In the genomic region with DNA sequence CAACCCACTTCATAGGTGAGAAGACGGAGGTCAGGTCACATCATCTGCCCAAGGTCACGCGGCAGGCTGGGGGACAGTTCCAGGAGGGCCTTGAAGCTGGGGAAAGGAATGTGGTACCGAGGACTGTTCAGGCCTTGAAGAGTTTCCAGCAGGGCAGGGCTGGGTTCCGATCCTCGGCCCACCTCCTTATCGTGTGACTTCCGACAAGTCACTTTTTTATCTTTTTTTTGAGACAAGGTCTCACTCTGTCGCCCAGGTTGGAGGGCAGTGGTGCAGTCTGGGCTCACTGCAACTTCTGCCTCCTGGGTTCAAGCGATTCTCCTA, we compare ENCODE assay signal across 7 cellular contexts. TPM values are rescaled to one million over a fixed set of nuclear protein-coding genes. Genes with fewer than 3 reads are reported as not detected.
A peak's percentile ranks its signal among the peaks of the same experiment; 100 is the strongest.
DNase-seq lines count a peak whose midpoint lies in the region; ATAC-seq and FAIRE-seq lines count a peak whose summit lies in the region.

No MANE protein-coding gene starts in this region.

- peak overlapping the region; percentile 95 for H3K27ac Mint-ChIP-seq in activated T-helper 2 cell treated with anti-CD3 and anti-CD28 coated beads, Interferon-gamma antibody, Interleukin-2, Interleukin-4, amounts not matched to agents 10 μg/mL and 5 μg/mL and 100 μg/mL, durations not matched to agents 14 hours and 24 hours and 36 hours
- H3K27ac Mint-ChIP-seq in stimulated activated naive B cell treated with anti-CD40 and anti-IgM and Interleukin-4, amounts not matched to agents 10 μg/mL and 1 μg/mL and 100 μg/mL, for 72 hours: peak overlapping the region; percentile 99

- peaks cover 9% of the 10 kb centered on the region; the same call in 1 of the 2 replicates for H3K4me1 ChIP-seq in HUES64 (ENCODE audit: insufficient read depth, low read length)
- H3K4me1 ChIP-seq in iPS DF 6.9 (ENCODE audit: control insufficient read depth, insufficient read depth, low read length): no peaks in the 10 kb centered on the region; the same call in 1 of the 2 replicates

- H3K4me3 ChIP-seq in HUES64 (ENCODE audit: low read length) (peak overlapping the region; percentile 85), iPS DF 6.9 (ENCODE audit: low read length) (peak overlapping the region; percentile 92; the same call in 1 of the 2 replicates)

- intact Hi-C loops in activated T-helper 2 cell treated with anti-CD3 and anti-CD28 coated beads, Interferon-gamma antibody, Interleukin-2, Interleukin-4, amounts not matched to agents 10 μg/mL and 5 μg/mL and 100 μg/mL, durations not matched to agents 14 hours and 24 hours and 36 hours (cut with micrococcal nuclease): loop anchor here (2.0 to 10.0 kb wide), 2 partner anchors 90 to 184 kb away; partner anchors contain the start of genes CHKA and KMT5B

- WGBS in HUES64: 23% methylated on average over 10 of the region's 10 CpGs
- no CpG with 5 or more reads among the region's 10 CpGs for WGBS in iPS DF 6.9 (ENCODE audit: insufficient coverage, insufficient read length)

- DNase-seq in activated T-helper 2 cell treated with anti-CD3 and anti-CD28 coated beads, Interferon-gamma antibody, Interleukin-2, Interleukin-4, amounts not matched to agents 10 μg/mL and 5 μg/mL and 100 μg/mL, durations not matched to agents 14 hours and 24 hours and 36 hours (ENCODE audit: low spot score): no peak
- DNase-seq in iPS DF 6.9 (ENCODE audit: low read depth, low spot score) (no peak), HT-29 (ENCODE audit: low spot score) (no peak), RCC 7860 (ENCODE audit: low spot score) (no peak), HuH-7 (ENCODE audit: low spot score) (no peak)
- DNase-seq in stimulated activated naive B cell treated with anti-CD40 and anti-IgM and Interleukin-4, amounts not matched to agents 10 μg/mL and 1 μg/mL and 100 μg/mL, for 72 hours: no peak

- peaks cover 8% of the 10 kb centered on the region for H3K36me3 Mint-ChIP-seq in activated T-helper 2 cell treated with anti-CD3 and anti-CD28 coated beads, Interferon-gamma antibody, Interleukin-2, Interleukin-4, amounts not matched to agents 10 μg/mL and 5 μg/mL and 100 μg/mL, durations not matched to agents 14 hours and 24 hours and 36 hours (ENCODE audit: low read depth)
- peaks cover 13 to 14% of the 10 kb centered on the region in 2 donors for H3K36me3 Mint-ChIP-seq in stimulated activated naive B cell treated with anti-CD40 and anti-IgM and Interleukin-4, amounts not matched to agents 10 μg/mL and 1 μg/mL and 100 μg/mL, for 72 hours

- peaks cover 23% of the 10 kb centered on the region for H3K4me1 Mint-ChIP-seq in activated T-helper 2 cell treated with anti-CD3 and anti-CD28 coated beads, Interferon-gamma antibody, Interleukin-2, Interleukin-4, amounts not matched to agents 10 μg/mL and 5 μg/mL and 100 μg/mL, durations not matched to agents 14 hours and 24 hours and 36 hours (ENCODE audit: low read depth)
- H3K4me1 Mint-ChIP-seq in stimulated activated naive B cell treated with anti-CD40 and anti-IgM and Interleukin-4, amounts not matched to agents 10 μg/mL and 1 μg/mL and 100 μg/mL, for 72 hours: peaks cover 16 to 31% of the 10 kb centered on the region in 2 donors

- H3K27ac ChIP-seq in HUES64 (ENCODE audit: low read depth, low read length) (peak overlapping the region; percentile 72), iPS DF 6.9 (ENCODE audit: low read length) (no peak overlapping the region)

- H3K9me3 ChIP-seq in HUES64 (ENCODE audit: insufficient read depth, low read depth, low read length): no peaks in the 10 kb centered on the region
- H3K9me3 ChIP-seq in iPS DF 6.9 (ENCODE audit: control insufficient read depth, insufficient read depth, low read length): no peaks in the 10 kb centered on the region

- no peak for FAIRE-seq in RCC 7860 (lab: Jason Lieb, UNC)

- peak overlapping the region; percentile 97 for H3K4me3 Mint-ChIP-seq in activated T-helper 2 cell treated with anti-CD3 and anti-CD28 coated beads, Interferon-gamma antibody, Interleukin-2, Interleukin-4, amounts not matched to agents 10 μg/mL and 5 μg/mL and 100 μg/mL, durations not matched to agents 14 hours and 24 hours and 36 hours (ENCODE audit: low read depth)
- H3K4me3 Mint-ChIP-seq in stimulated activated naive B cell treated with anti-CD40 and anti-IgM and Interleukin-4, amounts not matched to agents 10 μg/mL and 1 μg/mL and 100 μg/mL, for 72 hours: peak overlapping the region; percentile 88 to 95

- H3K27me3 ChIP-seq in HUES64 (ENCODE audit: insufficient read depth, low read length) (no peaks in the 10 kb centered on the region), iPS DF 6.9 (ENCODE audit: control insufficient read depth, insufficient read depth, low read length) (no peaks in the 10 kb centered on the region)

- H3K36me3 ChIP-seq in HUES64 (ENCODE audit: insufficient read depth, low read length) (peaks cover 29% of the 10 kb centered on the region), iPS DF 6.9 (ENCODE audit: control insufficient read depth, insufficient read depth, low read length) (peaks cover 23% of the 10 kb centered on the region)

- peak overlapping the region; percentile 87 for H3K9ac ChIP-seq in HUES64 (ENCODE audit: low read depth, low read length)

- H3K27me3 Mint-ChIP-seq in activated T-helper 2 cell treated with anti-CD3 and anti-CD28 coated beads, Interferon-gamma antibody, Interleukin-2, Interleukin-4, amounts not matched to agents 10 μg/mL and 5 μg/mL and 100 μg/mL, durations not matched to agents 14 hours and 24 hours and 36 hours (ENCODE audit: low read depth): no peaks in the 10 kb centered on the region
- H3K27me3 Mint-ChIP-seq in stimulated activated naive B cell treated with anti-CD40 and anti-IgM and Interleukin-4, amounts not matched to agents 10 μg/mL and 1 μg/mL and 100 μg/mL, for 72 hours: no peaks in the 10 kb centered on the region

- H3K9me3 Mint-ChIP-seq in activated T-helper 2 cell treated with anti-CD3 and anti-CD28 coated beads, Interferon-gamma antibody, Interleukin-2, Interleukin-4, amounts not matched to agents 10 μg/mL and 5 μg/mL and 100 μg/mL, durations not matched to agents 14 hours and 24 hours and 36 hours: no peaks in the 10 kb centered on the region
- H3K9me3 Mint-ChIP-seq in stimulated activated naive B cell treated with anti-CD40 and anti-IgM and Interleukin-4, amounts not matched to agents 10 μg/mL and 1 μg/mL and 100 μg/mL, for 72 hours: no peaks in the 10 kb centered on the region

- peak; percentile 1 for ATAC-seq in stimulated activated naive B cell treated with anti-CD40 and anti-IgM and Interleukin-4, amounts not matched to agents 10 μg/mL and 1 μg/mL and 100 μg/mL, for 72 hours (replicated peaks)

RNA-seq across cellular contexts. Expression of gene NDUFS8, which starts 0.6 kb away (rescaled TPM):
- polyA plus RNA-seq in HUES64 (2013, experiment 1 of 2): 122 TPM
- 128 TPM for polyA plus RNA-seq in HUES64 (2013, experiment 2 of 2)
- total RNA-seq in activated T-helper 2 cell treated with anti-CD3 and anti-CD28 coated beads, Interferon-gamma antibody, Interleukin-2, Interleukin-4, amounts not matched to agents 10 μg/mL and 5 μg/mL and 100 μg/mL, durations not matched to agents 14 hours and 24 hours and 36 hours: 125 and 139 TPM in 2 replicates
- 564 and 590 TPM in 2 replicates for total RNA-seq in HT-29 (2014; rRNA removed; shearing (Covaris generic))

RNA-seq across cellular contexts. Expression of gene TCIRG1, which starts 7.7 kb away (rescaled TPM):
- 11.7 TPM for polyA plus RNA-seq in HUES64 (2013, experiment 1 of 2)
- polyA plus RNA-seq in HUES64 (2013, experiment 2 of 2): 11.7 TPM
- 148 and 154 TPM in 2 replicates for total RNA-seq in activated T-helper 2 cell treated with anti-CD3 and anti-CD28 coated beads, Interferon-gamma antibody, Interleukin-2, Interleukin-4, amounts not matched to agents 10 μg/mL and 5 μg/mL and 100 μg/mL, durations not matched to agents 14 hours and 24 hours and 36 hours
- total RNA-seq in HT-29 (2014; rRNA removed; shearing (Covaris generic)): 219 and 232 TPM in 2 replicates

RNA-seq across cellular contexts. Expression of gene ALDH3B1, which starts 21.0 kb away (rescaled TPM):
- polyA plus RNA-seq in HUES64 (2013, experiment 1 of 2): 0.05 TPM
- polyA plus RNA-seq in HUES64 (2013, experiment 2 of 2): 0.25 TPM
- total RNA-seq in activated T-helper 2 cell treated with anti-CD3 and anti-CD28 coated beads, Interferon-gamma antibody, Interleukin-2, Interleukin-4, amounts not matched to agents 10 μg/mL and 5 μg/mL and 100 μg/mL, durations not matched to agents 14 hours and 24 hours and 36 hours: not detected in 2 replicates
- total RNA-seq in HT-29 (2014; rRNA removed; shearing (Covaris generic)): 108 and 113 TPM in 2 replicates

RNA-seq across cellular contexts. Expression of gene UNC93B1, which starts 27.2 kb away (rescaled TPM):
- 12.0 TPM for polyA plus RNA-seq in HUES64 (2013, experiment 1 of 2)
- polyA plus RNA-seq in HUES64 (2013, experiment 2 of 2): 12.4 TPM
- 12.3 and 14.1 TPM in 2 replicates for total RNA-seq in activated T-helper 2 cell treated with anti-CD3 and anti-CD28 coated beads, Interferon-gamma antibody, Interleukin-2, Interleukin-4, amounts not matched to agents 10 μg/mL and 5 μg/mL and 100 μg/mL, durations not matched to agents 14 hours and 24 hours and 36 hours
- total RNA-seq in HT-29 (2014; rRNA removed; shearing (Covaris generic)): 164 and 197 TPM in 2 replicates

Comparison
In these comparisons a context has a peak if more than half of its experiments do, and no peak if none do; other contexts are left out.
1. RNA of gene ALDH3B1, which starts 21.0 kb away (total RNA-seq): 108 to 113 TPM in HT-29; not detected in activated T-helper 2 cell treated with anti-CD3 and anti-CD28 coated beads, Interferon-gamma antibody, Interleukin-2, Interleukin-4, amounts not matched to agents 10 μg/mL and 5 μg/mL and 100 μg/mL, durations not matched to agents 14 hours and 24 hours and 36 hours; every median in the first group is over 100 times any median in the second.